In genomic region chr7:18877874-18878273, GRCh38 we compare ENCODE assay signal across 35 cellular contexts.
"Had no signal": no experiment of that assay in that cellular context is flagged by ENCODE, and none has a peak within 500 bp of the region (broad histone marks: within the 10 kb centered on the region; RNA-seq: fewer than 3 reads in every experiment).

No MANE protein-coding gene starts in this region.

- H3K27me3 ChIP-seq: adrenal gland, body of pancreas, breast epithelium, Peyer's patch, SJSA1 had no signal

- FAIRE-seq: astrocyte had no signal

- H3K4me1 ChIP-seq: adrenal gland, body of pancreas, breast epithelium, Peyer's patch, SJSA1 had no signal

- H3K9me3 ChIP-seq: adrenal gland, body of pancreas, breast epithelium, Peyer's patch, SJSA1 had no signal

- DNase-seq: activated B cell treated with CpG ODN at 0.5 μM for 24 hours; activated CD4-positive, alpha-beta memory T cell treated with anti-CD3 and anti-CD28 coated beads for 36 hours; activated CD4-positive, alpha-beta T cell treated with anti-CD3 and anti-CD28 coated beads for 4 hours; activated CD4-positive, alpha-beta T cell treated with anti-CD3 and anti-CD28 coated beads, Interleukin-2, amount 50 U/mL, for 1 hour; activated CD4-positive, CD25-positive, alpha-beta regulatory T cell treated with anti-CD3 and anti-CD28 coated beads, Interleukin-2, amount 50 U/mL, for 72 hours; activated CD8-positive, alpha-beta memory T cell treated with anti-CD3 and anti-CD28 coated beads, Interleukin-2, amount 50 U/mL, for 4 hours; activated gamma-delta T cell treated with Interleukin-2 at 50 U/mL for 16 hours; activated naive CD4-positive, alpha-beta T cell treated with anti-CD3 and anti-CD28 coated beads for 36 hours; activated T-cell treated with anti-CD3 and anti-CD28 coated beads for 4 hours; activated T-cell treated with anti-CD3 and anti-CD28 coated beads, Interleukin-2, amount 50 U/mL, for 4 hours; adrenal gland; body of pancreas; Kasumi-1; MM.1S; MV-4-11; NCI-H1092; NCI-H1436 treated with DMSO at 0.1 percent for 48 hours; NCI-H1694 treated with DMSO at 0.1 percent for 48 hours; NCI-H2029; NCI-H2107; NCI-H226; NCI-H446 treated with DMSO at 0.1 percent for 48 hours; NCI-H524; Peyer's patch; RPMI8226; SHP77 treated with DMSO at 0.1 percent for 48 hours; SW 1271; T-helper 1 cell; T-helper 2 cell; T-helper 9 cell had no signal

- H3K4me3 ChIP-seq: adrenal gland, body of pancreas, breast epithelium, Peyer's patch, SJSA1 had no signal

- ATAC-seq: activated naive CD4-positive, alpha-beta T cell treated with anti-CD3 and anti-CD28 coated beads, Interleukin-2, amount 50 U/mL, for 72 hours; activated T-cell treated with anti-CD3 and anti-CD28 coated beads, Interleukin-2, amount 50 U/mL, for 4 hours; body of pancreas had no signal

- H3K36me3 ChIP-seq: adrenal gland, breast epithelium, Peyer's patch, SJSA1 had no signal

- H3K27ac ChIP-seq: adrenal gland, body of pancreas, breast epithelium, Peyer's patch, SJSA1, VCaP had no signal
